Comparison of ENCODE assay signal across 9 cellular contexts in genomic region chr17:77602062-77602746, GRCh38.
DNase-seq lines count a peak whose midpoint lies in the region; ATAC-seq and TF ChIP-seq lines count a peak whose summit lies in the region.
"Had no signal": no experiment of that assay in that cellular context is flagged by ENCODE, and none has a peak within 500 bp of the region (broad histone marks: within the 10 kb centered on the region; RNA-seq: fewer than 3 reads in every experiment).

No MANE protein-coding gene starts in this region.

- TF ChIP-seq CTCF in mucosa of descending colon (IDR thresholded peaks at IDR 0.05), result no peak

- no peaks in the 10 kb centered on the region for H3K4me1 ChIP-seq in mucosa of descending colon (ENCODE audit: low read depth)

- no peak overlapping the region for H3K4me3 ChIP-seq in mucosa of descending colon

- ATAC-seq in mucosa of descending colon, result peak; percentile 61
- ATAC-seq in GM18861 (IDR thresholded peaks at IDR 0.05; ENCODE audit: unreplicated experiment), result no peak

- no peaks in the 10 kb centered on the region for H3K36me3 ChIP-seq in mucosa of descending colon (ENCODE audit: low read depth)

- H3K9me3 ChIP-seq in mucosa of descending colon, result no peaks in the 10 kb centered on the region

- intact Hi-C loops in mucosa of descending colon (cut with DNase I, micrococcal nuclease), result no loop called here

- peak; percentile 32 for DNase-seq in NCI-H82 (lab: John Stamatoyannopoulos, UW)
- DNase-seq in NCI-H82 treated with DMSO at 0.1 percent for 48 hours (lab: John Stamatoyannopoulos, UW; ENCODE audit: unreplicated experiment), result no peak
- peak; percentile 46 for DNase-seq in ecto neural progenitor cell (ENCODE audit: low spot score)
- peak in 1 of 3 donors; percentile 38 for DNase-seq in mucosa of descending colon
- peak; percentile 80 for DNase-seq in ureter (ENCODE audit: low spot score)
- no peak for DNase-seq in stimulated activated CD4-positive, alpha-beta T cell treated with anti-CD3 and anti-CD28 coated beads, Interleukin-4, amount 100 ng/mL, for 1 hour
- DNase-seq in iPS-NIHi7 (ENCODE audit: extremely low spot score), result no peak
- DNase-seq: SW 1271 had no signal

Comparison
In these comparisons a context has a peak if more than half of its experiments do, and no peak if none do; other contexts are left out.
1. DNase-seq: peak in NCI-H82 (single experiment), ecto neural progenitor cell (single experiment) and ureter (single experiment); none in NCI-H82 treated with DMSO at 0.1 percent for 48 hours (single experiment), stimulated activated CD4-positive, alpha-beta T cell treated with anti-CD3 and anti-CD28 coated beads, Interleukin-4, amount 100 ng/mL, for 1 hour (single experiment) and iPS-NIHi7 (single experiment).